ENCODE assay signal across 8 cellular contexts in the genomic region with DNA sequence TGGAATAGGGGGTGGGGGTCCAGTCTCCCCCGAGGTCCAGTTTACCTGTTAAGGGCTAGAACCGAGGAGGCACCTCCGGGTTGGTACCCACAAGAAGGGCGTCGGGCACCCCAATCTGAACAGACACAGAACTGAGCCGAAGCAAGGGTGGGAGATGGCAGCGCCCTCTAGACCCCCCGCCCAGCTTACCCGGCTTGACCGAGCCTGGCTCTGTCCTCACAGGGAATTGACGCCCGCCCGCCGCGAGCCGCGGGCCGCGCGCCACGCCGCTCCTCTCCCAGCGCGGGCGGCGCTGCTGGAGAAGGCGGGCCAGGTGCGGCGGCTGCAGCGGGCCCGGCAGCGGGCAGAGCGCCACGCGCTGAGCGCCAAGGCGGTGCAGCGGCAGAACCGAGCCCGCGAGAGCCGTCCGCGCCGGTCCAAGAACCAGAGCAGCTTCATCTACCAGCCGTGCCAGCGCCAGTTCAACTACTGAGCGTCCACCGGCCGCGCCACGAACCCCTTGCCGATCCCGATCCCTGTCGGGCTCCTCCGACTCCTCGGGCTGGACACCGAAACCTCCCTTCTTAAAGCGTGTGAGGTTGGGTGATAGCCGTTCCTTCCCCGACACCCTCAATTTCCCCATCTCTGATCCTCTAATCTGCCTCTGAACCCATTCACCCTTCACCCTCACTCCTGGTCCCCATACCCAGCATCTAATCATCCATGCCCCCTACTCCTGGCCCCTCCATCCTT. TPM values are rescaled to one million over a fixed set of nuclear protein-coding genes. Genes with fewer than 3 reads are reported as not detected.
DNase-seq lines count a peak whose midpoint lies in the region; ATAC-seq, FAIRE-seq and TF ChIP-seq lines count a peak whose summit lies in the region.

No MANE protein-coding gene starts in this region.

- WGBS in pancreas, 2 donors = 2 to 3% methylated on average over 51 to 61 of the region's 61 CpGs

- intact Hi-C loops in Right ventricle myocardium superior (cut with DNase I) (no loop called here), pancreas (cut with DNase I) (loop anchor here in 1 of 3 donors (10.0 kb wide), 1 partner anchor 165 kb away; no protein-coding TSS in a partner anchor)

- DNase-seq in BE2C (peak; percentile 91), NCI-H2196 treated with DMSO at 0.1 percent for 48 hours (lab: John Stamatoyannopoulos, UW; ENCODE audit: unreplicated experiment) (peak; percentile 71), Right ventricle myocardium superior (peak; percentile 90), pancreas (peak; percentile 64 to 87 (median 80)), A172 (ENCODE audit: low spot score) (no peak)
- DNase-seq in activated gamma-delta T cell treated with anti-CD3 and anti-CD28 coated beads, Interleukin-2, amount 50 U/mL, for 16 hours (ENCODE audit: low read depth) = peak; percentile 42

- peaks cover 4% of the 10 kb centered on the region for H3K36me3 ChIP-seq in BE2C
- H3K36me3 ChIP-seq in pancreas = peaks cover 0 to 4% (median 0%) of the 10 kb centered on the region in 3 donors

- H3K9me3 ChIP-seq in BE2C = no peaks in the 10 kb centered on the region
- H3K9me3 ChIP-seq in pancreas = no peaks in the 10 kb centered on the region

- H3K27me3 ChIP-seq in BE2C = no peaks in the 10 kb centered on the region
- H3K27me3 ChIP-seq in pancreas = no peaks in the 10 kb centered on the region

- no peak for FAIRE-seq in pancreas (lab: Jason Lieb, UNC)

- peaks cover 10% of the 10 kb centered on the region for H3K4me1 ChIP-seq in BE2C
- peaks cover 0 to 8% (median 0%) of the 10 kb centered on the region in 3 donors for H3K4me1 ChIP-seq in pancreas

- H3K4me3 ChIP-seq in BE2C (ENCODE audit: low read depth, low read length) (peak overlapping the region; percentile 64), pancreas (peak overlapping the region; percentile 27 to 79 (median 60))

- peak; percentile 52 for TF ChIP-seq CTCF in BE2C (IDR thresholded peaks at IDR 0.05; ENCODE audit: low read depth, low read length)
- no peak for TF ChIP-seq CTCF in pancreas (IDR thresholded peaks at IDR 0.05)

- ATAC-seq in GM18498 (IDR thresholded peaks at IDR 0.05; ENCODE audit: unreplicated experiment) (peak; percentile 22), HG02970 (IDR thresholded peaks at IDR 0.05; ENCODE audit: low FRiP score, unreplicated experiment) (peak; percentile 33), Right ventricle myocardium superior (ENCODE audit: poor library complexity) (peak; percentile 69), pancreas (peak; percentile 70 to 84 (median 77))

- peak overlapping the region; percentile 68 to 81 (median 75) for H3K27ac ChIP-seq in pancreas

RNA-seq across cellular contexts. Expression of gene TP53INP2, which starts 5.9 kb away (rescaled TPM):
- 40.4 TPM for polyA plus RNA-seq in BE2C (2012; ENCODE audit: insufficient read depth, insufficient read length, low read depth)
- total RNA-seq in Right ventricle myocardium superior (108 TPM), pancreas (1 to 10 TPM; 3.8 to 7.1 (median 4.6) TPM)
- 1 to 10 TPM; 4.8 to 7.9 TPM for polyA plus RNA-seq in pancreas
- total RNA-seq in A172 (2014; rRNA removed; shearing (Covaris generic)) = 2.4 and 5.0 TPM in 2 replicates

RNA-seq across cellular contexts. Expression of gene PIGU, which starts 33.1 kb away (rescaled TPM):
- polyA plus RNA-seq in BE2C (2012; ENCODE audit: insufficient read depth, insufficient read length, low read depth) = 37.3 TPM
- total RNA-seq in Right ventricle myocardium superior (10.9 TPM), pancreas (10 to 100 TPM in 1 of 6 donors, 1 to 10 TPM in 5; 4.1 to 11.3 (median 7.7) TPM)
- polyA plus RNA-seq in pancreas = 10 to 100 TPM; 12.2 to 20.4 TPM
- total RNA-seq in A172 (2014; rRNA removed; shearing (Covaris generic)) = 23.7 and 28.7 TPM in 2 replicates

Comparison
In these comparisons a context has a peak if more than half of its experiments do, and no peak if none do; other contexts are left out.
1. ATAC-seq: peak in every context shown above with its lines; median percentile 77 in pancreas; 69 in Right ventricle myocardium superior; 33 in HG02970; 22 in GM18498.
2. RNA of gene TP53INP2, which starts 5.9 kb away (total RNA-seq): 108 TPM in Right ventricle myocardium superior (single experiment); 3.8 to 7.1 TPM in pancreas and 2.4 to 5.0 TPM in A172; every median in the first group is over 10 times any median in the second.